In the genomic region with DNA sequence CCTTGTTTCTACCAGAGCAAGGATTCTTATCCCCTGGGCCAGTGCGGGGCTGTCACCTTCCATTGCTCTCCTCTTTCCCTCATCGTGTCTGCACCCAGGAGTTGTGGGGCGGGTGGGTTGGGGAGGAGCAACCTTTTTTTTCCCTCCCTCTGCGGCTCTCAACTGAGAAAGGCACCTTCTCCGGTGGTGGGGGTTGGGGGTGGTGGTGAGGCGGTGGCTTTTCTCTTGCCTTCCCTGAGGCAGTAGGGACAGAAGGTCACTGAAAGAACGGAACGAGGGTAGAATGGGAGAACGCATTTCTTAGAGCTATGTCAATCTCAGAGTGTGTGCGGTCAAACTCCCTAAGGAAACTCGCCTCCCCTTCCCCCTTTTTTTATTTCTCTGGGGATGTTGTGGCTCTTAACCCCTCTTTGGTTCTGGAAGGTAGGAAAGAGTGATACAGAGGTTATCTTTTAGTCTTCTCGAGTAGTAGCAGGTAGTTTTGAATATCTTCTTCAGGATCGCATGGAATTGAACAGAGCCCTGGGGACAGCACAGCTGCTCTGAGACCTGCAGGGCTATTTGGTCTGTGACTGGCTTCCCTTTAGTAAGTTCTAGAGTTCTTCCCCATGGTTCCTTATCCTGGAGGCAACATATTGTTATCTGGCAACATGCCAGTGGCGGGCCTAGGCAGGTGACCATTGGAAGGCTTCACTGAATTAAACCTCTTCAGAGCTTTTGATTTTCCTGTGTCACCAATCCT, we compare ENCODE assay signal across 1 cellular context.
TF ChIP-seq lines count a peak whose summit lies in the region.

No MANE protein-coding gene starts in this region.

TF ChIP-seq in K562, 482 proteins besides CTCF, POLR2A, EP300 and RAD21 (continued from another document):
- TF ChIP-seq E2F6 (IDR thresholded peaks at IDR 0.05; ENCODE audit: borderline replicate concordance in 1 of 2, extremely low read depth in 1 of 2, insufficient read depth in 1 of 2, insufficient read length in 1 of 2, low read depth in 1 of 2, low read length in 1 of 2, poor library complexity in 1 of 2, severe bottlenecking in 1 of 2): peak in 1 of 2 experiments; percentile 35
- TF ChIP-seq HOXB6 (CRISPR knock-in tag; IDR thresholded peaks at IDR 0.05; ENCODE audit: borderline replicate concordance): no peak
- TF ChIP-seq, protein P1, sequence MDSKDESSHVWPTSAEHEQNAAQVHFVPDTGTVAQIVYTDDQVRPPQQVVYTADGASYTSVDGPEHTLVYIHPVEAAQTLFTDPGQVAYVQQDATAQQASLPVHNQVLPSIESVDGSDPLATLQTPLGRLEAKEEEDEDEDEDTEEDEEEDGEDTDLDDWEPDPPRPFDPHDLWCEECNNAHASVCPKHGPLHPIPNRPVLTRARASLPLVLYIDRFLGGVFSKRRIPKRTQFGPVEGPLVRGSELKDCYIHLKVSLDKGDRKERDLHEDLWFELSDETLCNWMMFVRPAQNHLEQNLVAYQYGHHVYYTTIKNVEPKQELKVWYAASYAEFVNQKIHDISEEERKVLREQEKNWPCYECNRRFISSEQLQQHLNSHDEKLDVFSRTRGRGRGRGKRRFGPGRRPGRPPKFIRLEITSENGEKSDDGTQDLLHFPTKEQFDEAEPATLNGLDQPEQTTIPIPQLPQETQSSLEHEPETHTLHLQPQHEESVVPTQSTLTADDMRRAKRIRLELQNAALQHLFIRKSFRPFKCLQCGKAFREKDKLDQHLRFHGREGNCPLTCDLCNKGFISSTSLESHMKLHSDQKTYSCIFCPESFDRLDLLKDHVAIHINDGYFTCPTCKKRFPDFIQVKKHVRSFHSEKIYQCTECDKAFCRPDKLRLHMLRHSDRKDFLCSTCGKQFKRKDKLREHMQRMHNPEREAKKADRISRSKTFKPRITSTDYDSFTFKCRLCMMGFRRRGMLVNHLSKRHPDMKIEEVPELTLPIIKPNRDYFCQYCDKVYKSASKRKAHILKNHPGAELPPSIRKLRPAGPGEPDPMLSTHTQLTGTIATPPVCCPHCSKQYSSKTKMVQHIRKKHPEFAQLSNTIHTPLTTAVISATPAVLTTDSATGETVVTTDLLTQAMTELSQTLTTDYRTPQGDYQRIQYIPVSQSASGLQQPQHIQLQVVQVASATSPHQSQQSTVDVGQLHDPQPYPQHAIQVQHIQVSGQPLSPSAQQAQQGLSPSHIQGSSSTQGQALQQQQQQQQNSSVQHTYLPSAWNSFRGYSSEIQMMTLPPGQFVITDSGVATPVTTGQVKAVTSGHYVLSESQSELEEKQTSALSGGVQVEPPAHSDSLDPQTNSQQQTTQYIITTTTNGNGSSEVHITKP (IDR thresholded peaks at IDR 0.05; ENCODE audit: partially characterized antibody): no peak
